ENCODE assay signal across 19 cellular contexts in genomic region chr1:12610305-12610935, GRCh38. TPM values are rescaled to one million over a fixed set of nuclear protein-coding genes. Genes with fewer than 3 reads are reported as not detected.
DNase-seq lines count a peak whose midpoint lies in the region; ATAC-seq and TF ChIP-seq lines count a peak whose summit lies in the region.
"Had no signal": no experiment of that assay in that cellular context is flagged by ENCODE, and none has a peak within 500 bp of the region (broad histone marks: within the 10 kb centered on the region; RNA-seq: fewer than 3 reads in every experiment).

No MANE protein-coding gene starts in this region.

- H4K20me1 ChIP-seq in IMR-90 (ENCODE audit: insufficient read depth, low read length), result no peaks in the 10 kb centered on the region

- intact Hi-C loops in CD4-positive, alpha-beta memory T cell (cut with micrococcal nuclease), result no loop called here
- intact Hi-C loops in IMR-90 (cut with micrococcal nuclease), result no loop called here

- peak overlapping the region; percentile 73; the same call in 1 of the 2 replicates for H3K18ac ChIP-seq in IMR-90 (ENCODE audit: low read depth, low read length)

- H2BK20ac ChIP-seq in IMR-90 (ENCODE audit: low read depth, low read length), result peak overlapping the region; percentile 26; the same call in 1 of the 2 replicates

- no peak overlapping the region for H2AFZ ChIP-seq in IMR-90 (replicated peaks; ENCODE audit: low read length, poor library complexity)

- no peaks in the 10 kb centered on the region for H3K9me3 ChIP-seq in CD4-positive, alpha-beta memory T cell (ENCODE audit: control insufficient read depth in 1 of 2, low read length in 2 of 2)
- no peaks in the 10 kb centered on the region for H3K9me3 ChIP-seq in IMR-90 (ENCODE audit: control insufficient read depth, insufficient read depth, low read length)
- H3K9me3 ChIP-seq: SJCRH30, upper lobe of right lung had no signal

- H4K8ac ChIP-seq in IMR-90 (ENCODE audit: low read depth in 2 of 2, low read length in 2 of 2), result peak overlapping the region; percentile 49 to 59; a peak in 3 of 4 replicates

- peaks cover 23% of the 10 kb centered on the region for H3K4me1 ChIP-seq in CD4-positive, alpha-beta memory T cell (ENCODE audit: insufficient read depth, low read length)
- peaks cover 11% of the 10 kb centered on the region for H3K4me1 ChIP-seq in IMR-90 (ENCODE audit: control insufficient read depth, insufficient read depth, low read length)

- no TSS peak for BruUV-seq in IMR-90 (replicated peaks; lab: Mats Ljungman, UMichigan)

- CTCF ChIA-PET in CD4-positive, alpha-beta memory T cell (lab: Charles Lee; ENCODE audit: partially characterized antibody), result interaction anchor here (1.1 to 3.2 kb wide), 2 partner anchors 9 to 100 kb away, joined by 3 to 13 read pairs; no protein-coding TSS in a partner anchor
- CTCF ChIA-PET in IMR-90 (lab: Yijun Ruan, JAX), result no interaction called here

- no peaks in the 10 kb centered on the region for H3K27me3 Mint-ChIP-seq in CD4-positive, alpha-beta memory T cell
- no peaks in the 10 kb centered on the region for H3K27me3 Mint-ChIP-seq in nephron (ENCODE audit: low read depth)
- no peaks in the 10 kb centered on the region for H3K27me3 Mint-ChIP-seq in T-helper 2 cell treated with Interferon-gamma antibody and Interleukin-4, amounts not matched to agents 5 μg/mL and 100 μg/mL, for 36 hours (ENCODE audit: low read depth)

- no peak overlapping the region for H2AK9ac ChIP-seq in IMR-90 (replicated peaks; ENCODE audit: low read depth, low read length, poor library complexity)

- no peak overlapping the region for H3K27ac ChIP-seq in CD4-positive, alpha-beta memory T cell (ENCODE audit: low read depth, low read length)
- H3K27ac ChIP-seq in IMR-90 (ENCODE audit: insufficient read depth, low read length), result no peak overlapping the region
- H3K27ac ChIP-seq: SJCRH30, upper lobe of right lung had no signal

- peaks cover 13% of the 10 kb centered on the region for H3K9me1 ChIP-seq in IMR-90 (ENCODE audit: insufficient read depth, low read length)

- H3K23ac ChIP-seq in IMR-90 (ENCODE audit: low read depth, low read length), result 0 out of 2 replicates have a peak overlapping the region, but pooled peaks have one; percentile 24

- dilution Hi-C loops in IMR-90 (cut with HindIII; ENCODE audit: low sequenced_read_pairs, unreplicated experiment), result no loop called here

- H2AK5ac ChIP-seq in IMR-90 (ENCODE audit: low read depth, low read length), result peak overlapping the region; percentile 73

- H3K9ac ChIP-seq in IMR-90 (ENCODE audit: low read depth, low read length), result no peak overlapping the region

- no peak overlapping the region for H3K4me3 ChIP-seq in CD4-positive, alpha-beta memory T cell (ENCODE audit: low read length in 2 of 2)
- H3K4me3 ChIP-seq in IMR-90 (ENCODE audit: insufficient read depth, low read depth, low read length) (no peak overlapping the region), epithelial cell of esophagus (ENCODE audit: low read length) (no peak overlapping the region)
- H3K4me3 ChIP-seq: HAP-1, left ventricle myocardium inferior, SJCRH30, upper lobe of right lung had no signal

- peak overlapping the region; percentile 74; the same call in 1 of the 2 replicates for H4K91ac ChIP-seq in IMR-90 (ENCODE audit: insufficient read depth, low read depth, low read length)

- peak overlapping the region; percentile 39 for H2BK5ac ChIP-seq in IMR-90 (ENCODE audit: low read depth, low read length, poor library complexity, severe bottlenecking)

- in situ Hi-C loops in IMR-90 (cut with MboI; ENCODE audit: low sequenced_read_pairs), result loop anchor here (10.0 to 25.0 kb wide), 2 partner anchors 56 to 198 kb away; no protein-coding TSS in a partner anchor

- H3K4me2 ChIP-seq in IMR-90 (ENCODE audit: low read depth, low read length), result peak overlapping the region; percentile 39; the same call in 1 of the 2 replicates

- no peak for TF ChIP-seq POLR2A in IMR-90 (IDR thresholded peaks at IDR 0.05; ENCODE audit: low read depth, low read length)

- 0 out of 2 replicates have a peak overlapping the region, but pooled peaks have one; percentile 62 for H4K5ac ChIP-seq in IMR-90 (ENCODE audit: low read depth, low read length)

- peak overlapping the region; percentile 76; the same call in 1 of the 2 replicates for H3K14ac ChIP-seq in IMR-90 (replicated peaks; ENCODE audit: low read depth, low read length)

- POLR2A ChIA-PET in CD4-positive, alpha-beta memory T cell (lab: Charles Lee; ENCODE audit: partially characterized antibody), result interaction anchor here (1.0 to 13.6 kb wide), 2 partner anchors 6 to 9 kb away, joined by 4 to 327 read pairs; partner anchors contain the start of gene DHRS3
- POLR2A ChIA-PET in IMR-90 (lab: Charles Lee; ENCODE audit: unreplicated experiment), result no interaction called here

- TF ChIP-seq CTCF in IMR-90 (conservative IDR thresholded peaks at IDR 0.05; ENCODE audit: low read depth, low read length) (no peak), epithelial cell of esophagus (IDR thresholded peaks at IDR 0.05; ENCODE audit: insufficient read depth, low read depth, low read length, missing control alignments) (no peak), nephron (IDR thresholded peaks at IDR 0.05; ENCODE audit: unreplicated experiment in 3 of 3) (no peak)

- H3K27me3 ChIP-seq in CD4-positive, alpha-beta memory T cell (ENCODE audit: insufficient read depth, low read length), result no peaks in the 10 kb centered on the region
- H3K27me3 ChIP-seq in IMR-90 (ENCODE audit: control insufficient read depth, insufficient read depth, low read length), result no peaks in the 10 kb centered on the region
- H3K27me3 ChIP-seq: SJCRH30, upper lobe of right lung had no signal

- peak overlapping the region in 2 of 8 donors; percentile 21 to 27 for H3K4me3 Mint-ChIP-seq in CD4-positive, alpha-beta memory T cell
- H3K4me3 Mint-ChIP-seq in nephron, result peak overlapping the region in 2 of 3 experiments; percentile 16 to 24
- no peak overlapping the region for H3K4me3 Mint-ChIP-seq in T-helper 2 cell treated with Interferon-gamma antibody and Interleukin-4, amounts not matched to agents 5 μg/mL and 100 μg/mL, for 36 hours
- H3K4me3 Mint-ChIP-seq: dendritic cell treated with granulocyte-macrophage colony-stimulating factor and Interleukin-4, amounts not matched to agents 40 ng/mL and 50 ng/mL, for 4 days; naive B cell had no signal

- peaks cover 37 to 87% (median 58%) of the 10 kb centered on the region in 4 donors for H3K4me1 Mint-ChIP-seq in CD4-positive, alpha-beta memory T cell
- peaks cover 40% of the 10 kb centered on the region for H3K4me1 Mint-ChIP-seq in nephron
- H3K4me1 Mint-ChIP-seq in T-helper 2 cell treated with Interferon-gamma antibody and Interleukin-4, amounts not matched to agents 5 μg/mL and 100 μg/mL, for 36 hours (ENCODE audit: low read depth), result peaks cover 35% of the 10 kb centered on the region

- H3K9me3 Mint-ChIP-seq in CD4-positive, alpha-beta memory T cell, result peaks cover 0 to 6% (median 0%) of the 10 kb centered on the region in 8 donors
- peaks cover 7% of the 10 kb centered on the region for H3K9me3 Mint-ChIP-seq in nephron
- H3K9me3 Mint-ChIP-seq in T-helper 2 cell treated with Interferon-gamma antibody and Interleukin-4, amounts not matched to agents 5 μg/mL and 100 μg/mL, for 36 hours, result peaks cover 4% of the 10 kb centered on the region

- no peak for TF ChIP-seq RAD21 in IMR-90 (IDR thresholded peaks at IDR 0.05; ENCODE audit: low read length)

- no peak overlapping the region for H3K56ac ChIP-seq in IMR-90 (ENCODE audit: extremely low read depth, insufficient read depth, low read length)

- H2BK120ac ChIP-seq in IMR-90 (ENCODE audit: low read depth, low read length), result peak overlapping the region; percentile 60

- peaks cover 9 to 15% of the 10 kb centered on the region in 2 experiments; a peak in 2 of 4 replicates for H3K79me1 ChIP-seq in IMR-90 (ENCODE audit: low read depth in 1 of 2, low read length in 2 of 2)

- no peak for DNase-seq in CD4-positive, alpha-beta memory T cell
- peak; percentile 67 for DNase-seq in IMR-90
- DNase-seq in epithelial cell of esophagus (ENCODE audit: low read depth), result peak; percentile 52
- no peak for DNase-seq in GM19240 (ENCODE audit: insufficient read length, low spot score)
- DNase-seq in activated CD4-positive, CD25-positive, alpha-beta regulatory T cell (lab: John Stamatoyannopoulos, UW), result no peak
- no peak for DNase-seq in T-helper 2 cell treated with Interferon-gamma antibody and Interleukin-4, amounts not matched to agents 5 μg/mL and 100 μg/mL, for 36 hours (ENCODE audit: low spot score)
- DNase-seq: activated CD4-positive, alpha-beta T cell treated with anti-CD3 and anti-CD28 coated beads, Interleukin-2, amount 50 U/mL, for 4 hours; DND-41; KBM-7; left ventricle myocardium inferior; naive B cell; SJCRH30; stimulated activated CD4-positive, alpha-beta T cell treated with anti-CD3 and anti-CD28 coated beads, Interleukin-4, amount 100 ng/mL, for 24 hours; upper lobe of right lung had no signal

- WGBS in IMR-90 (ENCODE audit: extremely low coverage in 2 of 2, insufficient read length in 1 of 2), 2 experiments, result 0% methylated on average over 1 of the region's 7 CpGs; no CpG with 5 or more reads in 1 of the 2 experiments

- H3K36me3 Mint-ChIP-seq in CD4-positive, alpha-beta memory T cell, result peaks cover 33 to 57% of the 10 kb centered on the region in 2 donors
- peaks cover 85% of the 10 kb centered on the region for H3K36me3 Mint-ChIP-seq in nephron (ENCODE audit: low read depth)
- H3K36me3 Mint-ChIP-seq in T-helper 2 cell treated with Interferon-gamma antibody and Interleukin-4, amounts not matched to agents 5 μg/mL and 100 μg/mL, for 36 hours (ENCODE audit: low read depth), result peaks cover 56% of the 10 kb centered on the region
- H3K36me3 Mint-ChIP-seq: naive B cell had no signal

- H2BK15ac ChIP-seq in IMR-90 (ENCODE audit: low read depth, low read length), result peak overlapping the region; percentile 80; the same call in 2 of the 3 replicates

- ATAC-seq in IMR-90 (ENCODE audit: low read depth) (peak; percentile 41), GM18909 (IDR thresholded peaks at IDR 0.05; ENCODE audit: poor library complexity, unreplicated experiment) (no peak)
- ATAC-seq: upper lobe of right lung had no signal

- peak overlapping the region; percentile 63; the same call in 1 of the 2 replicates for H3K4ac ChIP-seq in IMR-90 (ENCODE audit: low read depth, low read length)

- H3K36me3 ChIP-seq in CD4-positive, alpha-beta memory T cell (ENCODE audit: insufficient read depth, low read length), result no peaks in the 10 kb centered on the region
- peaks cover 13% of the 10 kb centered on the region for H3K36me3 ChIP-seq in IMR-90 (ENCODE audit: control insufficient read depth, insufficient read depth, low read length)
- H3K36me3 ChIP-seq: SJCRH30 had no signal

- peak overlapping the region in 6 of 7 donors; percentile 8 to 80 (median 78) for H3K27ac Mint-ChIP-seq in CD4-positive, alpha-beta memory T cell
- peak overlapping the region in 1 of 3 experiments; percentile 10 for H3K27ac Mint-ChIP-seq in nephron
- no peak overlapping the region for H3K27ac Mint-ChIP-seq in T-helper 2 cell treated with Interferon-gamma antibody and Interleukin-4, amounts not matched to agents 5 μg/mL and 100 μg/mL, for 36 hours
- H3K27ac Mint-ChIP-seq: dendritic cell treated with granulocyte-macrophage colony-stimulating factor and Interleukin-4, amounts not matched to agents 40 ng/mL and 50 ng/mL, for 4 days had no signal

RNA-seq across cellular contexts. Expression of gene DHRS3, which starts 7.6 kb away (rescaled TPM):
- 10 to 100 TPM; 87.4 to 91.8 TPM for total RNA-seq in CD4-positive, alpha-beta memory T cell
- 10 to 100 TPM; 30.1 to 40.5 TPM for polyA plus RNA-seq in CD4-positive, alpha-beta memory T cell
- total RNA-seq in IMR-90 (2012; rRNA removed), result 11.4 and 14.5 TPM in 2 replicates
- 10.2 and 11.2 TPM in 2 replicates for polyA plus RNA-seq in IMR-90 (2012; rRNA removed)
- polyA plus RNA-seq in IMR-90 (2012; cell fraction: cytosol; rRNA removed), result 9.9 and 24.8 TPM in 2 replicates
- 16.2 and 25.0 TPM in 2 replicates for polyA plus RNA-seq in IMR-90 (2012; cell fraction: nucleus; rRNA removed; ENCODE audit: low replicate concordance)

RNA-seq across cellular contexts. Expression of gene AADACL4, which starts 33.5 kb away (rescaled TPM):
- total RNA-seq in CD4-positive, alpha-beta memory T cell, result not detected
- polyA plus RNA-seq in CD4-positive, alpha-beta memory T cell, result not detected
- not detected in 2 replicates for total RNA-seq in IMR-90 (2012; rRNA removed)
- not detected in 2 replicates for polyA plus RNA-seq in IMR-90 (2012; rRNA removed)
- polyA plus RNA-seq in IMR-90 (2012; cell fraction: cytosol; rRNA removed), result not detected in 2 replicates
- 0.10 TPM in 1 of 2 replicates, not detected in the other for polyA plus RNA-seq in IMR-90 (2012; cell fraction: nucleus; rRNA removed; ENCODE audit: low replicate concordance)
- total RNA-seq: esophagus mucosa, left ventricle myocardium inferior, SJCRH30, upper lobe of right lung had no signal

Comparison
In these comparisons a context has a peak if more than half of its experiments do, and no peak if none do; other contexts are left out.
1. DNase-seq: peak in IMR-90 (single experiment) and epithelial cell of esophagus (single experiment); none in CD4-positive, alpha-beta memory T cell (0 of 5), GM19240 (single experiment), activated CD4-positive, CD25-positive, alpha-beta regulatory T cell (0 of 4) and T-helper 2 cell treated with Interferon-gamma antibody and Interleukin-4, amounts not matched to agents 5 μg/mL and 100 μg/mL, for 36 hours (single experiment).